Comparison of ENCODE assay signal across 20 cellular contexts in genomic region chr18:75128051-75128605, GRCh38.
DNase-seq lines count a peak whose midpoint lies in the region; ATAC-seq and TF ChIP-seq lines count a peak whose summit lies in the region.
"Had no signal": no experiment of that assay in that cellular context is flagged by ENCODE, and none has a peak within 500 bp of the region (broad histone marks: within the 10 kb centered on the region; RNA-seq: fewer than 3 reads in every experiment).

No MANE protein-coding gene starts in this region.

- intact Hi-C loops in cardiac septum (cut with DNase I) (no loop called here), left ventricle myocardium superior (cut with micrococcal nuclease) (no loop called here)

- DNase-seq in cardiac septum (ENCODE audit: low spot score) (peak; percentile 14), left ventricle myocardium superior (no peak), coronary artery (ENCODE audit: low spot score) (peak; percentile 41), osteocyte (ENCODE audit: extremely low spot score, unreplicated experiment) (peak; percentile 67), type B pancreatic cell (ENCODE audit: extremely low spot score, unreplicated experiment) (no peak), nephron progenitor cell (no peak)
- DNase-seq: H9, Kasumi-1, MG63, NCI-H1048, NCI-H1436 treated with DMSO at 0.1 percent for 48 hours, NCI-H2029, NCI-H345, NCI-H524 treated with DMSO at 0.1 percent for 48 hours had no signal

- H3K36me3 Mint-ChIP-seq in osteocyte (ENCODE audit: unreplicated experiment) = no peaks in the 10 kb centered on the region
- H3K36me3 Mint-ChIP-seq in type B pancreatic cell = no peaks in the 10 kb centered on the region
- H3K36me3 Mint-ChIP-seq in nephron progenitor cell (ENCODE audit: low read depth) = no peaks in the 10 kb centered on the region
- H3K36me3 Mint-ChIP-seq: CD14-positive monocyte had no signal

- TF ChIP-seq CTCF in coronary artery (IDR thresholded peaks at IDR 0.05) (no peak), osteocyte (IDR thresholded peaks at IDR 0.05) (no peak), type B pancreatic cell (conservative IDR thresholded peaks at IDR 0.05) (no peak), nephron progenitor cell (IDR thresholded peaks at IDR 0.05) (no peak)

- no peak overlapping the region for H3K4me3 ChIP-seq in coronary artery
- H3K4me3 ChIP-seq: MG63 had no signal

- no peak for ATAC-seq in left ventricle myocardium superior
- no peak for ATAC-seq in GM21576 (IDR thresholded peaks at IDR 0.05; ENCODE audit: unreplicated experiment)
- no peak for ATAC-seq in GM21447 (IDR thresholded peaks at IDR 0.05; ENCODE audit: unreplicated experiment)
- ATAC-seq: PC-3 had no signal

- H3K9me3 Mint-ChIP-seq in osteocyte (ENCODE audit: unreplicated experiment) (no peaks in the 10 kb centered on the region), type B pancreatic cell (no peaks in the 10 kb centered on the region), nephron progenitor cell (peaks cover under 1% of the 10 kb centered on the region)

- peak overlapping the region; percentile 15 for H3K27ac Mint-ChIP-seq in osteocyte (ENCODE audit: unreplicated experiment)
- peak overlapping the region; percentile 50 for H3K27ac Mint-ChIP-seq in type B pancreatic cell
- H3K27ac Mint-ChIP-seq in nephron progenitor cell = no peak overlapping the region
- H3K27ac Mint-ChIP-seq: CD14-positive monocyte, H9 had no signal

- H3K4me1 Mint-ChIP-seq in osteocyte (ENCODE audit: unreplicated experiment) = peaks cover 27% of the 10 kb centered on the region
- H3K4me1 Mint-ChIP-seq in type B pancreatic cell (ENCODE audit: unreplicated experiment) = peaks cover 10% of the 10 kb centered on the region
- peaks cover 48% of the 10 kb centered on the region for H3K4me1 Mint-ChIP-seq in nephron progenitor cell
- H3K4me1 Mint-ChIP-seq: CD14-positive monocyte, H9 had no signal

- H3K4me3 Mint-ChIP-seq in osteocyte (ENCODE audit: unreplicated experiment) (no peak overlapping the region), type B pancreatic cell (no peak overlapping the region), nephron progenitor cell (no peak overlapping the region)
- H3K4me3 Mint-ChIP-seq: CD14-positive monocyte, H9 had no signal

- no peaks in the 10 kb centered on the region for H3K27me3 Mint-ChIP-seq in osteocyte (ENCODE audit: unreplicated experiment)
- peaks cover under 1% of the 10 kb centered on the region for H3K27me3 Mint-ChIP-seq in type B pancreatic cell
- H3K27me3 Mint-ChIP-seq in nephron progenitor cell (ENCODE audit: low read depth, poor library complexity) = peaks cover 9% of the 10 kb centered on the region

- no peak overlapping the region for H3K27ac ChIP-seq in coronary artery
- H3K27ac ChIP-seq: 22Rv1, RWPE1 had no signal

Comparison
In these comparisons a context has a peak if more than half of its experiments do, and no peak if none do; other contexts are left out.
1. DNase-seq: peak in cardiac septum (single experiment), coronary artery (single experiment) and osteocyte (single experiment); none in left ventricle myocardium superior (single experiment), type B pancreatic cell (single experiment) and nephron progenitor cell (single experiment).